ENCODE assay signal across 18 cellular contexts in the genomic region with DNA sequence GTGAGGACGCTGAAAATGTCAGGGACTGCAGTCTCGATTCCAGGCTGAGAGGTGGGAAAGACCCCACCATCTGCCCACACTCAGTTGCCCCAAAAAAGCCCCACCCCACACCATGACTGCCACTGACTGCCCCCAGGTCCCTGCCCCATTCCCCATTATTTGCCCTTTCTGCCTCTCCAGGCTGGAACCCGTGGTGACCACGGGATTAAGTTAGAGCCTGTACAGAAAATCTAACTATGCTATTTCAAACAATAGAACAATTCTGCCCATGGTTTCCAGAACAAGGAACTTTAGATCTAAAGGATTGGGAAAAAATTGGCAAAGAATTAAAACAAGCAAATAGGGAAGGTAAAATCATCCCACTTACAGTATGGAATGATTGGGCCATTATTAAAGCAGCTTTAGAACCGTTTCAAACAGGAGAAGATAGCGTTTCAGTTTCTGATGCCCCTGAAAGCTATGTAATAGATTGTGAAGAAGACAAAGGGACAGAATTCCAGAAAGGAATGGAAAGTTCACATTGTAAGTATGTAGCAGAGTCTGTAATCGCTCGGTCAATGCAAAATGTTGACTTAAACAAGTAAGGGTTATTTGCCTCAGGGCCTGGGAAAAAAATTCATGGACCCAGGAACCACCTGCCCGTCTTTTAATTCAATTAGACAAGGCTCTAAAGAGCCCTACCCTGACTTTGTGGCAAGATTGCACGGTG. TPM values are rescaled to one million over a fixed set of nuclear protein-coding genes. Genes with fewer than 3 reads are reported as not detected.
DNase-seq lines count a peak whose midpoint lies in the region; ATAC-seq and TF ChIP-seq lines count a peak whose summit lies in the region.
"Had no signal": no experiment of that assay in that cellular context is flagged by ENCODE, and none has a peak within 500 bp of the region (broad histone marks: within the 10 kb centered on the region; RNA-seq: fewer than 3 reads in every experiment).

No MANE protein-coding gene starts in this region.

- CTCF ChIA-PET in CD8-positive, alpha-beta memory T cell (lab: Charles Lee), result interaction anchor here (1.0 to 1.5 kb wide), 11 partner anchors 9 to 147 kb away, joined by 3 to 11 read pairs (median 4); a partner anchor contains a TSS
- CTCF ChIA-PET in activated CD8-positive, alpha-beta T cell treated with anti-CD3 and anti-CD28 coated beads for 36 hours (lab: Charles Lee), result interaction anchor here (1.2 to 7.4 kb wide), 25 partner anchors 9 to 125 kb away, joined by 3 to 61 read pairs (median 6); a partner anchor contains a TSS

- H3K36me3 ChIP-seq in CD8-positive, alpha-beta memory T cell (ENCODE audit: insufficient read depth, low read length), result peaks cover 4% of the 10 kb centered on the region
- H3K36me3 ChIP-seq in Karpas-422 (ENCODE audit: insufficient read depth, low read length), result no peaks in the 10 kb centered on the region
- H3K36me3 ChIP-seq in trophoblast cell (ENCODE audit: control insufficient read depth in 1 of 2, insufficient read depth in 2 of 2, low read length in 2 of 2), result peaks cover 13% of the 10 kb centered on the region in 2 experiments

- no peaks in the 10 kb centered on the region for H4K20me1 ChIP-seq in Karpas-422 (ENCODE audit: insufficient read depth, low read depth, low read length)

- H2BK5ac ChIP-seq in trophoblast cell (ENCODE audit: low read depth, low read length, poor library complexity), result no peak overlapping the region

- peak overlapping the region in 1 of 7 donors; percentile 46 for H3K4me3 Mint-ChIP-seq in CD8-positive, alpha-beta memory T cell
- no peak overlapping the region for H3K4me3 Mint-ChIP-seq in activated CD8-positive, alpha-beta T cell treated with anti-CD3 and anti-CD28 coated beads for 36 hours
- H3K4me3 Mint-ChIP-seq: activated CD4-positive, alpha-beta memory T cell treated with anti-CD3 and anti-CD28 coated beads for 36 hours; activated naive CD4-positive, alpha-beta T cell treated with anti-CD3 and anti-CD28 coated beads, Interleukin-2, amount 50 U/mL, for 24 hours; activated T-cell treated with anti-CD3 and anti-CD28 coated beads, Interleukin-2, amount 50 U/mL, for 24 hours had no signal

- H2AFZ ChIP-seq in Karpas-422 (ENCODE audit: low read length) (no peak overlapping the region), trophoblast cell (ENCODE audit: insufficient read depth, low read length, poor library complexity) (no peak overlapping the region)
- H2AFZ ChIP-seq: hepatocyte had no signal

- intact Hi-C loops in activated CD8-positive, alpha-beta T cell treated with anti-CD3 and anti-CD28 coated beads for 36 hours (cut with micrococcal nuclease), result no loop called here

- H4K91ac ChIP-seq in trophoblast cell (ENCODE audit: low read depth, low read length), result no peak overlapping the region

- no peaks in the 10 kb centered on the region for H3K27me3 ChIP-seq in CD8-positive, alpha-beta memory T cell (ENCODE audit: insufficient read depth, low read length, poor library complexity, severe bottlenecking)
- H3K27me3 ChIP-seq in Karpas-422 (ENCODE audit: low read length), result no peaks in the 10 kb centered on the region
- no peaks in the 10 kb centered on the region for H3K27me3 ChIP-seq in trophoblast cell (ENCODE audit: insufficient read depth, low read length)
- H3K27me3 ChIP-seq: hepatocyte, right lobe of liver, upper lobe of right lung had no signal

- no peak overlapping the region for H2BK12ac ChIP-seq in trophoblast cell (ENCODE audit: low read length)

- H3K4me3 ChIP-seq in CD8-positive, alpha-beta memory T cell (ENCODE audit: low read length), result no peak overlapping the region
- H3K4me3 ChIP-seq in Karpas-422 (ENCODE audit: low read length) (no peak overlapping the region), trophoblast cell (ENCODE audit: low read depth, low read length) (no peak overlapping the region)
- H3K4me3 ChIP-seq: hepatocyte, right lobe of liver, upper lobe of right lung had no signal

- H3K79me2 ChIP-seq in Karpas-422 (ENCODE audit: low read length) (no peaks in the 10 kb centered on the region), trophoblast cell (ENCODE audit: control insufficient read depth, insufficient read depth, low read length, poor library complexity) (no peaks in the 10 kb centered on the region)
- H3K79me2 ChIP-seq: hepatocyte had no signal

- H3K4me1 Mint-ChIP-seq in CD8-positive, alpha-beta memory T cell, result peaks cover 12 to 14% (median 14%) of the 10 kb centered on the region in 3 donors
- peaks cover 10% of the 10 kb centered on the region for H3K4me1 Mint-ChIP-seq in activated CD8-positive, alpha-beta T cell treated with anti-CD3 and anti-CD28 coated beads for 36 hours (ENCODE audit: low read depth)

- H3K9ac ChIP-seq in Karpas-422 (ENCODE audit: low read length) (no peak overlapping the region), trophoblast cell (ENCODE audit: low read length) (peak overlapping the region; percentile 31)

- no CpG with 5 or more reads among the region's 10 CpGs for WGBS in trophoblast cell (ENCODE audit: extremely low coverage, insufficient coverage, insufficient read length)

- no peak overlapping the region for H3K27ac ChIP-seq in CD8-positive, alpha-beta memory T cell (ENCODE audit: low read depth, low read length)
- no peak overlapping the region for H3K27ac ChIP-seq in Karpas-422 (ENCODE audit: low read length)
- no peak overlapping the region for H3K27ac ChIP-seq in trophoblast cell (ENCODE audit: low read depth, low read length)
- H3K27ac ChIP-seq: coronary artery, hepatocyte, right lobe of liver, upper lobe of right lung, VCaP had no signal

- H3K4ac ChIP-seq in trophoblast cell (ENCODE audit: low read depth, low read length), result no peak overlapping the region

- H3K9me3 Mint-ChIP-seq in CD8-positive, alpha-beta memory T cell, result no peaks in the 10 kb centered on the region
- no peaks in the 10 kb centered on the region for H3K9me3 Mint-ChIP-seq in activated CD8-positive, alpha-beta T cell treated with anti-CD3 and anti-CD28 coated beads for 36 hours
- H3K9me3 Mint-ChIP-seq: activated CD4-positive, alpha-beta memory T cell treated with anti-CD3 and anti-CD28 coated beads for 36 hours; activated naive CD4-positive, alpha-beta T cell treated with anti-CD3 and anti-CD28 coated beads, Interleukin-2, amount 50 U/mL, for 24 hours; activated T-cell treated with anti-CD3 and anti-CD28 coated beads, Interleukin-2, amount 50 U/mL, for 24 hours had no signal

- DNase-seq in CD8-positive, alpha-beta memory T cell, result no peak
- DNase-seq in Karpas-422 (no peak), foreskin melanocyte (peak; percentile 84), trophoblast cell (peak; percentile 35 to 79), NCI-H446 treated with DMSO at 0.1 percent for 48 hours (lab: John Stamatoyannopoulos, UW) (no peak), EL (no peak)
- DNase-seq in activated CD8-positive, alpha-beta T cell treated with anti-CD3 and anti-CD28 coated beads for 36 hours, result no peak
- DNase-seq: upper lobe of right lung had no signal

- H3K23ac ChIP-seq in trophoblast cell (ENCODE audit: low read length), result no peak overlapping the region

- no peak overlapping the region for H3K18ac ChIP-seq in trophoblast cell (ENCODE audit: low read length)

- H3K27me3 Mint-ChIP-seq in CD8-positive, alpha-beta memory T cell, result peaks cover 0 to 1% of the 10 kb centered on the region in 2 donors
- H3K27me3 Mint-ChIP-seq in activated CD8-positive, alpha-beta T cell treated with anti-CD3 and anti-CD28 coated beads for 36 hours, result no peaks in the 10 kb centered on the region
- H3K27me3 Mint-ChIP-seq: activated CD4-positive, alpha-beta memory T cell treated with anti-CD3 and anti-CD28 coated beads for 36 hours; activated naive CD4-positive, alpha-beta T cell treated with anti-CD3 and anti-CD28 coated beads, Interleukin-2, amount 50 U/mL, for 24 hours; activated T-cell treated with anti-CD3 and anti-CD28 coated beads, Interleukin-2, amount 50 U/mL, for 24 hours had no signal

- no peak overlapping the region for H3K14ac ChIP-seq in trophoblast cell (ENCODE audit: low read length)

- H2AK5ac ChIP-seq in trophoblast cell (ENCODE audit: low read length), result no peak overlapping the region

- peak overlapping the region in 7 of 8 donors; percentile 1 to 73 (median 58) for H3K27ac Mint-ChIP-seq in CD8-positive, alpha-beta memory T cell
- H3K27ac Mint-ChIP-seq in activated CD8-positive, alpha-beta T cell treated with anti-CD3 and anti-CD28 coated beads for 36 hours, result no peak overlapping the region
- H3K27ac Mint-ChIP-seq: activated CD4-positive, alpha-beta memory T cell treated with anti-CD3 and anti-CD28 coated beads for 36 hours; activated T-cell treated with anti-CD3 and anti-CD28 coated beads, Interleukin-2, amount 50 U/mL, for 24 hours had no signal

- H4K8ac ChIP-seq in trophoblast cell (ENCODE audit: low read depth, low read length), result peak overlapping the region; percentile 35

- no peak overlapping the region for H2BK120ac ChIP-seq in trophoblast cell (ENCODE audit: insufficient read depth, low read length, poor library complexity)

- peak overlapping the region; percentile 51 for H4K12ac ChIP-seq in trophoblast cell (ENCODE audit: low read depth, low read length)

- no peak for TF ChIP-seq CTCF in activated CD8-positive, alpha-beta T cell treated with anti-CD3 and anti-CD28 coated beads for 36 hours (IDR thresholded peaks at IDR 0.05)

- H3K9me3 ChIP-seq in CD8-positive, alpha-beta memory T cell (ENCODE audit: low read length), result no peaks in the 10 kb centered on the region
- H3K9me3 ChIP-seq in Karpas-422 (ENCODE audit: low read length) (no peaks in the 10 kb centered on the region), trophoblast cell (ENCODE audit: insufficient read depth, low read depth, low read length) (peaks cover 2% of the 10 kb centered on the region)
- H3K9me3 ChIP-seq: right lobe of liver, upper lobe of right lung had no signal

- no peaks in the 10 kb centered on the region for H3K79me1 ChIP-seq in trophoblast cell (ENCODE audit: low read length)

- H3K4me2 ChIP-seq in Karpas-422 (ENCODE audit: low read depth, low read length, poor library complexity, severe bottlenecking) (peak overlapping the region; percentile 37), trophoblast cell (ENCODE audit: low read length) (peak overlapping the region; percentile 37)

- H3K36me3 Mint-ChIP-seq in CD8-positive, alpha-beta memory T cell, result peaks cover 0 to 27% (median 2%) of the 10 kb centered on the region in 3 donors
- H3K36me3 Mint-ChIP-seq in activated CD8-positive, alpha-beta T cell treated with anti-CD3 and anti-CD28 coated beads for 36 hours (ENCODE audit: low read depth), result no peaks in the 10 kb centered on the region

- peaks cover 8% of the 10 kb centered on the region for H3K4me1 ChIP-seq in CD8-positive, alpha-beta memory T cell (ENCODE audit: insufficient read depth, low read length)
- peaks cover 10% of the 10 kb centered on the region for H3K4me1 ChIP-seq in Karpas-422 (ENCODE audit: low read length)
- H3K4me1 ChIP-seq in trophoblast cell (ENCODE audit: control insufficient read depth in 1 of 2, insufficient read depth in 2 of 2, low read length in 2 of 2), result peaks cover 4 to 8% of the 10 kb centered on the region in 2 experiments

- POLR2A ChIA-PET in CD8-positive, alpha-beta memory T cell (lab: Charles Lee), result no interaction called here
- POLR2A ChIA-PET in activated CD8-positive, alpha-beta T cell treated with anti-CD3 and anti-CD28 coated beads for 36 hours (lab: Charles Lee), result interaction anchor here (0.8 to 1.0 kb wide), 2 partner anchors 13 to 86 kb away, joined by 3 read pairs; no protein-coding TSS in a partner anchor

- no peak for ATAC-seq in HG03432 (IDR thresholded peaks at IDR 0.05; ENCODE audit: unreplicated experiment)
- ATAC-seq in activated CD8-positive, alpha-beta T cell treated with anti-CD3 and anti-CD28 coated beads for 36 hours, result no peak

- no peaks in the 10 kb centered on the region for H3K9me2 ChIP-seq in Karpas-422 (replicated peaks; ENCODE audit: insufficient read depth, low read length)

RNA-seq across cellular contexts. Expression of a gene that starts 14.4 kb away (rescaled TPM):
- 10 to 100 TPM; 37.2 to 39.8 TPM for total RNA-seq in CD8-positive, alpha-beta memory T cell
- 20.9 TPM for polyA plus RNA-seq in CD8-positive, alpha-beta memory T cell
- total RNA-seq in Karpas-422 (2014; rRNA removed; shearing (Covaris generic); ENCODE audit: low replicate concordance), result 11.0 and 22.7 TPM in 2 replicates
- polyA plus RNA-seq in trophoblast cell (2013), result 9.8 and 9.9 TPM in 2 replicates
- total RNA-seq in activated CD8-positive, alpha-beta T cell treated with anti-CD3 and anti-CD28 coated beads for 36 hours, result 10 to 100 TPM; 33.4 to 34.9 TPM

RNA-seq across cellular contexts. Expression of a gene that starts 38.0 kb away (rescaled TPM):
- total RNA-seq in CD8-positive, alpha-beta memory T cell, result not detected
- not detected for polyA plus RNA-seq in CD8-positive, alpha-beta memory T cell
- 3.4 and 8.5 TPM in 2 replicates for total RNA-seq in Karpas-422 (2014; rRNA removed; shearing (Covaris generic); ENCODE audit: low replicate concordance)
- 2.7 and 2.8 TPM in 2 replicates for polyA plus RNA-seq in trophoblast cell (2013)
- under 1 TPM in 1 of 2 experiments, not detected in 1; 0.22 TPM for total RNA-seq in activated CD8-positive, alpha-beta T cell treated with anti-CD3 and anti-CD28 coated beads for 36 hours
- total RNA-seq: activated CD4-positive, alpha-beta memory T cell treated with anti-CD3 and anti-CD28 coated beads for 36 hours; left lobe of liver; mucosa of gallbladder; right lobe of liver; upper lobe of right lung had no signal

RNA-seq across cellular contexts. Expression of a gene that starts 43.0 kb away (rescaled TPM):
- total RNA-seq in CD8-positive, alpha-beta memory T cell, result 10 to 100 TPM; 38.7 to 39.0 TPM
- polyA plus RNA-seq in CD8-positive, alpha-beta memory T cell, result 1.5 TPM
- total RNA-seq in Karpas-422 (2014; rRNA removed; shearing (Covaris generic); ENCODE audit: low replicate concordance), result 30.7 and 44.0 TPM in 2 replicates
- polyA plus RNA-seq in trophoblast cell (2013), result 10.1 and 10.3 TPM in 2 replicates
- 10 to 100 TPM; 29.4 to 30.4 TPM for total RNA-seq in activated CD8-positive, alpha-beta T cell treated with anti-CD3 and anti-CD28 coated beads for 36 hours

RNA-seq across cellular contexts. Expression of a gene that starts 43.1 kb away (rescaled TPM):
- total RNA-seq in CD8-positive, alpha-beta memory T cell, result 10 to 100 TPM; 24.7 to 27.2 TPM
- polyA plus RNA-seq in CD8-positive, alpha-beta memory T cell, result 24.0 TPM
- 63.5 and 85.1 TPM in 2 replicates for total RNA-seq in Karpas-422 (2014; rRNA removed; shearing (Covaris generic); ENCODE audit: low replicate concordance)
- 10.0 and 10.5 TPM in 2 replicates for polyA plus RNA-seq in trophoblast cell (2013)
- total RNA-seq in activated CD8-positive, alpha-beta T cell treated with anti-CD3 and anti-CD28 coated beads for 36 hours, result 10 to 100 TPM; 18.9 to 19.3 TPM

RNA-seq across cellular contexts. Expression of a gene that starts 54.1 kb away (rescaled TPM):
- total RNA-seq in CD8-positive, alpha-beta memory T cell, result 100 to 1,000 TPM; 103 to 112 TPM
- 0.18 TPM for polyA plus RNA-seq in CD8-positive, alpha-beta memory T cell
- total RNA-seq in Karpas-422 (2014; rRNA removed; shearing (Covaris generic); ENCODE audit: low replicate concordance), result 17.6 and 30.3 TPM in 2 replicates
- 58.0 and 58.7 TPM in 2 replicates for polyA plus RNA-seq in trophoblast cell (2013)
- 100 to 1,000 TPM; 121 to 123 TPM for total RNA-seq in activated CD8-positive, alpha-beta T cell treated with anti-CD3 and anti-CD28 coated beads for 36 hours

Comparison
In these comparisons a context has a peak if more than half of its experiments do, and no peak if none do; other contexts are left out.
1. DNase-seq: peak in foreskin melanocyte (single experiment) and trophoblast cell (2 of 2); none in CD8-positive, alpha-beta memory T cell (0 of 5), Karpas-422 (single experiment), NCI-H446 treated with DMSO at 0.1 percent for 48 hours (single experiment), EL (single experiment) and activated CD8-positive, alpha-beta T cell treated with anti-CD3 and anti-CD28 coated beads for 36 hours (single experiment).